1 cellular context compared by ENCODE assay signal in genomic region chr9:12730198-12730597, GRCh38.
TF ChIP-seq lines count a peak whose summit lies in the region.

No MANE protein-coding gene starts in this region.

TF ChIP-seq in H1, 55 proteins besides CTCF, POLR2A, EP300 and RAD21:
- TF ChIP-seq CREB1 (IDR thresholded peaks at IDR 0.05): no peak
- no peak for TF ChIP-seq BCL11A (IDR thresholded peaks at IDR 0.05; ENCODE audit: low read depth in 2 of 2, low read length in 2 of 2)
- no peak for TF ChIP-seq JUND (IDR thresholded peaks at IDR 0.05; ENCODE audit: low read length)
- TF ChIP-seq ASH2L (IDR thresholded peaks at IDR 0.05; ENCODE audit: low read length): no peak
- TF ChIP-seq CBX8 (IDR thresholded peaks at IDR 0.05; ENCODE audit: borderline replicate concordance, low read depth, low read length): no peak
- TF ChIP-seq RBBP5 (IDR thresholded peaks at IDR 0.05; ENCODE audit: borderline replicate concordance, low read depth, low read length): no peak
